In genomic region chr3:49903451-49904424, GRCh38 we compare ENCODE assay signal across 9 cellular contexts. TPM values are rescaled to one million over a fixed set of nuclear protein-coding genes. Genes with fewer than 3 reads are reported as not detected.
DNase-seq lines count a peak whose midpoint lies in the region; ATAC-seq lines count a peak whose summit lies in the region.
"Had no signal": no experiment of that assay in that cellular context is flagged by ENCODE, and none has a peak within 500 bp of the region (broad histone marks: within the 10 kb centered on the region; RNA-seq: fewer than 3 reads in every experiment).

Gene MST1R, minus strand, starts transcription at chr3:49903873. Its CDS starts 264 bp downstream, at chr3:49903609.

- H3K36me3 ChIP-seq in skeletal muscle satellite cell (ENCODE audit: insufficient read depth, low read length) = peaks cover under 1% of the 10 kb centered on the region
- H3K36me3 ChIP-seq: SJSA1 had no signal

- peak; percentile 95 for DNase-seq in ELF-1 (ENCODE audit: low read depth, low spot score)
- DNase-seq in OCI-M1 (lab: John Stamatoyannopoulos, UW) = peak; percentile 53
- peak; percentile 83 for DNase-seq in activated gamma-delta T cell treated with Interleukin-2 at 50 U/mL for 16 hours
- DNase-seq in left cardiac atrium = peak; percentile 78
- no peak for DNase-seq in NCI-H2171 treated with DMSO at 0.1 percent for 48 hours (lab: John Stamatoyannopoulos, UW)

- H3K9me3 ChIP-seq in skeletal muscle satellite cell (replicated peaks; ENCODE audit: low read length) = no peaks in the 10 kb centered on the region
- H3K9me3 ChIP-seq: SJSA1 had no signal

- ATAC-seq in HG02678 (IDR thresholded peaks at IDR 0.05; ENCODE audit: unreplicated experiment) (peak; percentile 75), left cardiac atrium (peak; percentile 84 to 86), HG02970 (IDR thresholded peaks at IDR 0.05; ENCODE audit: low FRiP score, unreplicated experiment) (no peak)

- no peaks in the 10 kb centered on the region for H3K27me3 ChIP-seq in skeletal muscle satellite cell (ENCODE audit: control insufficient read depth, insufficient read depth, low read length)
- H3K27me3 ChIP-seq: SJSA1 had no signal

- intact Hi-C loops in left cardiac atrium (cut with DNase I) = no loop called here

- no peak within 1 kb of the TSS for H3K9ac ChIP-seq in skeletal muscle satellite cell (ENCODE audit: low read depth, low read length)

- peaks cover 30% of the 10 kb centered on the region for H3K4me1 ChIP-seq in skeletal muscle satellite cell (ENCODE audit: control insufficient read depth, insufficient read depth, low read length)
- H3K4me1 ChIP-seq: SJSA1 had no signal

- no peak within 1 kb of the TSS for H3K4me3 ChIP-seq in skeletal muscle satellite cell (ENCODE audit: low read length)
- H3K4me3 ChIP-seq: SJSA1 had no signal

- H3K4me2 ChIP-seq in skeletal muscle satellite cell (ENCODE audit: low read length) = peak within 1 kb of the TSS; percentile 38

RNA-seq across cellular contexts. Expression of gene MST1R, which starts in this region (rescaled TPM):
- total RNA-seq in left cardiac atrium = 1 to 10 TPM; 1.7 to 1.8 TPM
- total RNA-seq in skeletal muscle satellite cell (2012; rRNA removed) = 0.22 and 0.76 TPM in 2 replicates
- total RNA-seq: SJSA1 had no signal
